ENCODE assay signal across 21 cellular contexts in the genomic region with DNA sequence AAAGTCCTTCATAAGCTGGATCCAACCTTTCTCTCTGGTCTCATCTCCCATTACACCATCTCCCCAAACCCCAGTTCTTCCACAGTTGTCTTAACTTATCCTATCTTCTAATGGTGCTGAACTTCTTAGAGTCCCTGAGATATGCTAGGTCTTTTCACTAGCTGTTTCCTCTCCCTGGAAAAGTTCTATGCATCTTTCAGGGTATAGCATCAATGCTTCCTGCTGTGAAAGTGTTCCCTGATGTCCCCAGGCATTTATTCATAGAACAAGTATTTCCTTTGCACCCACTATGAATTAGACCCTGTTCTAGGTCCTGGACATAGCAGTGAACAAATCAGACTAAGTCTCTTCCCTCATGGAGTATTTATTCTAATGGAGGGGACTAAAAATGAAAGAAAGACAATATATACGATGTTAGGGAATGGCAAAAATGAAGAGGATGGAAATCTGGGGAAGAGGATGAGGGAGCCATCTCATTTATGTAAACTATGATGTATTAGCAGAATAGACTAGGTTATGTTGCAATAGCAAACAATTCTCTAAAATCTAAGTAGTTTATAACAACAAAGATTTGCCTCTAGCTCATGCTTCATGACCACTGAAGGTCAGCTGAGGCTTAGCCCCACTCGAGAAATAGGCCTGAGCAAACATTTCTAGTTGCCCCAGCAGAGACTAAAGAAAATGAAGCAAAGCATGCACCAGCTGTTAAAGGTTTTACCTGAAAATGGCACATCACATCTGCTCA.
"Had no signal": no experiment of that assay in that cellular context is flagged by ENCODE, and none has a peak within 500 bp of the region (broad histone marks: within the 10 kb centered on the region; RNA-seq: fewer than 3 reads in every experiment).

No MANE protein-coding gene starts in this region.

- DNase-seq: activated CD4-positive, alpha-beta memory T cell treated with anti-CD3 and anti-CD28 coated beads for 36 hours; activated CD4-positive, alpha-beta T cell treated with anti-CD3 and anti-CD28 coated beads, Interleukin-2, amount 10 ng/mL, durations not matched to agents 7 days and 5 days; activated CD4-positive, CD25-positive, alpha-beta regulatory T cell; activated CD8-positive, alpha-beta memory T cell treated with anti-CD3 and anti-CD28 coated beads for 24 hours; activated effector memory CD4-positive, alpha-beta T cell treated with anti-CD3 and anti-CD28 coated beads, Interleukin-2, amount 50 U/mL, for 16 hours; activated naive CD4-positive, alpha-beta T cell treated with Interleukin-2 at 50 U/mL for 16 hours; activated naive CD8-positive, alpha-beta T cell treated with anti-CD3 and anti-CD28 coated beads, Interleukin-2, amount 50 U/mL, for 24 hours; activated T-cell treated with anti-CD3 and anti-CD28 coated beads, Interleukin-2, amount 50 U/mL, for 4 hours; MG63; MV-4-11; NCI-H1092 treated with DMSO at 0.1 percent for 48 hours; NCI-H1436; NCI-H1694 treated with DMSO at 0.1 percent for 48 hours; NCI-H2029 treated with DMSO at 0.1 percent for 48 hours; NCI-H345; NCI-H510A; PC-3; SHP77 had no signal

- H3K9me3 ChIP-seq: SJSA1 had no signal

- ATAC-seq: activated naive CD4-positive, alpha-beta T cell treated with anti-CD3 and anti-CD28 coated beads, Interleukin-2, amount 50 U/mL, for 72 hours; activated naive CD8-positive, alpha-beta T cell treated with anti-CD3 and anti-CD28 coated beads, Interleukin-2, amount 50 U/mL, for 24 hours; activated T-cell treated with anti-CD3 and anti-CD28 coated beads, Interleukin-2, amount 50 U/mL, for 4 hours; PC-3 had no signal

- H3K36me3 ChIP-seq: MG63, SJSA1 had no signal

- H3K27me3 ChIP-seq: MG63, SJSA1 had no signal

- H3K4me3 ChIP-seq: MG63, SJSA1 had no signal

- H3K27ac ChIP-seq: SJSA1, VCaP had no signal
